Comparison of ENCODE assay signal across 8 cellular contexts in genomic region chr9:134135343-134136116, GRCh38. TPM values are rescaled to one million over a fixed set of nuclear protein-coding genes. Genes with fewer than 3 reads are reported as not detected.
DNase-seq lines count a peak whose midpoint lies in the region; ATAC-seq and TF ChIP-seq lines count a peak whose summit lies in the region.

Gene WDR5, plus strand, starts transcription at chr9:134136082. Its CDS starts 3,796 bp downstream, at chr9:134139878.

- ATAC-seq in GM21367 (IDR thresholded peaks at IDR 0.05; ENCODE audit: unreplicated experiment) (peak; percentile 47), mucosa of descending colon (peak; percentile 93)

- H3K27ac ChIP-seq in HUES64 (ENCODE audit: low read depth, low read length) (peak within 1 kb of the TSS; percentile 87), PC-9 (peak within 1 kb of the TSS; percentile 41; the same call in 1 of the 2 replicates), epithelial cell of prostate (peak within 1 kb of the TSS; percentile 77)

- no peaks in the 10 kb centered on the region for H3K27me3 ChIP-seq in HUES64 (ENCODE audit: insufficient read depth, low read length)
- H3K27me3 ChIP-seq in PC-9 (ENCODE audit: insufficient read depth, low read depth), result no peaks in the 10 kb centered on the region

- peak; percentile 97 for DNase-seq in COLO829 (ENCODE audit: low spot score)
- DNase-seq in PC-9, result peak; percentile 60 to 91
- DNase-seq in activated T-cell treated with anti-CD3 and anti-CD28 coated beads for 48 hours (ENCODE audit: low read depth), result peak; percentile 89
- peak; percentile 41 for DNase-seq in epithelial cell of prostate (ENCODE audit: low read depth, low spot score)
- peak; percentile 93 to 96 (median 95) for DNase-seq in mucosa of descending colon
- peak; percentile 85 for DNase-seq in stimulated activated CD8-positive, alpha-beta memory T cell treated with anti-CD3 and anti-CD28 coated beads, Interleukin-2, amount 100 ng/mL, for 48 hours (ENCODE audit: low read depth in 2 of 2)

- no peaks in the 10 kb centered on the region for H3K9me2 ChIP-seq in PC-9 (ENCODE audit: insufficient read depth)

- H3F3A ChIP-seq in PC-9 (ENCODE audit: insufficient read depth, low read depth), result peaks cover 5% of the 10 kb centered on the region; the same call in 1 of the 2 replicates

- peak within 1 kb of the TSS; percentile 96 for H3K9ac ChIP-seq in HUES64 (ENCODE audit: low read depth, low read length)

- POLR2A ChIA-PET in PC-9 (lab: Charles Lee; ENCODE audit: unreplicated experiment), result interaction anchor here (0.6 to 1.1 kb wide), 4 partner anchors 79 to 234 kb away, joined by 3 to 8 read pairs (median 6); partner anchors contain the start of gene BRD3OS

- no peaks in the 10 kb centered on the region for H3K9me3 ChIP-seq in HUES64 (ENCODE audit: insufficient read depth, low read depth, low read length)
- no peaks in the 10 kb centered on the region for H3K9me3 ChIP-seq in PC-9 (ENCODE audit: insufficient read depth, low read depth)
- no peaks in the 10 kb centered on the region for H3K9me3 ChIP-seq in mucosa of descending colon

- H3K4me3 ChIP-seq in HUES64 (ENCODE audit: low read length), result peak within 1 kb of the TSS; percentile 72
- H3K4me3 ChIP-seq in PC-9, result peak within 1 kb of the TSS; percentile 96
- H3K4me3 ChIP-seq in mucosa of descending colon, result peak within 1 kb of the TSS; percentile 97

- peak within 1 kb of the TSS; percentile 100 for H2AFZ ChIP-seq in PC-9

- H3K4me1 ChIP-seq in HUES64 (ENCODE audit: insufficient read depth, low read length) (peaks cover 19% of the 10 kb centered on the region), PC-9 (replicated peaks; ENCODE audit: insufficient read depth) (peaks cover 31% of the 10 kb centered on the region), mucosa of descending colon (ENCODE audit: low read depth) (peaks cover 23% of the 10 kb centered on the region)

- intact Hi-C loops in PC-9 (cut with micrococcal nuclease; ENCODE audit: unreplicated experiment) (loop anchor here (1.0 to 2.0 kb wide), 2 partner anchors 69 to 110 kb away; partner anchors contain the start of gene BRD3OS), mucosa of descending colon (cut with DNase I, micrococcal nuclease) (no loop called here)

- BruUV-seq in PC-9 (replicated peaks; lab: Mats Ljungman, UMichigan), result no TSS peak

- peak within 1 kb of the TSS; percentile 99 for H3K4me2 ChIP-seq in PC-9

- peaks cover 21% of the 10 kb centered on the region for H3K36me3 ChIP-seq in HUES64 (ENCODE audit: insufficient read depth, low read length)
- peaks cover 3% of the 10 kb centered on the region for H3K36me3 ChIP-seq in PC-9 (ENCODE audit: low read depth)
- H3K36me3 ChIP-seq in mucosa of descending colon (ENCODE audit: low read depth), result no peaks in the 10 kb centered on the region

- peaks cover 28% of the 10 kb centered on the region for H4K20me1 ChIP-seq in PC-9 (ENCODE audit: insufficient read depth)

- TF ChIP-seq CTCF in PC-9 (conservative IDR thresholded peaks at IDR 0.05) (peak; percentile 29; the same call in 1 of the 2 replicates), mucosa of descending colon (IDR thresholded peaks at IDR 0.05) (no peak)

- CTCF ChIA-PET in PC-9 (lab: Charles Lee), result interaction anchor here (0.6 to 1.0 kb wide), 2 partner anchors 28 to 142 kb away, joined by 3 to 9 read pairs; no protein-coding TSS in a partner anchor

- H3K79me2 ChIP-seq in PC-9 (ENCODE audit: low read depth), result peaks cover 40% of the 10 kb centered on the region

- under 1% methylated on average over 78 of the region's 81 CpGs for WGBS in HUES64

RNA-seq across cellular contexts. Expression of gene WDR5, which starts in this region (rescaled TPM):
- polyA plus RNA-seq in HUES64 (2013, experiment 1 of 2), result 45.0 TPM
- 43.0 TPM for polyA plus RNA-seq in HUES64 (2013, experiment 2 of 2)
- total RNA-seq in PC-9 (2021) (53.4 and 54.9 TPM in 2 replicates), mucosa of descending colon (10 to 100 TPM; 19.9 to 27.1 (median 24.6) TPM)

Comparison
In these comparisons a context has a peak if more than half of its experiments do, and no peak if none do; other contexts are left out.
1. Peak in every context shown above with its lines: DNase-seq, ATAC-seq, H3K4me3 ChIP-seq and H3K27ac ChIP-seq.
2. DNase-seq: peak in every context shown above with its lines; median percentile 97 in COLO829; 95 in mucosa of descending colon; 89 in activated T-cell treated with anti-CD3 and anti-CD28 coated beads for 48 hours; 85 in stimulated activated CD8-positive, alpha-beta memory T cell treated with anti-CD3 and anti-CD28 coated beads, Interleukin-2, amount 100 ng/mL, for 48 hours; 76 in PC-9; 41 in epithelial cell of prostate.